ENCODE assay signal across 21 cellular contexts in genomic region chr11:91407842-91408241, GRCh38.
"Had no signal": no experiment of that assay in that cellular context is flagged by ENCODE, and none has a peak within 500 bp of the region (broad histone marks: within the 10 kb centered on the region; RNA-seq: fewer than 3 reads in every experiment).

No MANE protein-coding gene starts in this region.

- H3K36me3 ChIP-seq: esophagus muscularis mucosa, gastroesophageal sphincter, heart left ventricle, left lung, lower lobe of right lung had no signal

- H3K9me3 ChIP-seq: esophagus muscularis mucosa, gastroesophageal sphincter, heart left ventricle, left lung, lower lobe of right lung had no signal

- DNase-seq: dermis blood vessel endothelial cell; dorsolateral prefrontal cortex; effector CD4-positive, alpha-beta T cell; effector memory CD4-positive, alpha-beta T cell; foreskin keratinocyte; heart left ventricle; hypothalamus; immature natural killer cell; left cardiac atrium; left lung; left ventricle myocardium superior; lower lobe of right lung; mesenchymal stem cell; mucosa of descending colon; naive B cell had no signal

- ATAC-seq: foreskin keratinocyte, gastroesophageal sphincter, heart left ventricle, left cardiac atrium, left lung, left ventricle myocardium superior, lower lobe of right lung, mucosa of descending colon had no signal

- H2AFZ ChIP-seq: hepatocyte had no signal

- H3K4me3 ChIP-seq: coronary artery, dorsolateral prefrontal cortex, esophagus muscularis mucosa, gastroesophageal sphincter, heart left ventricle, hepatocyte, left lung, lower lobe of right lung, mucosa of descending colon had no signal

- FAIRE-seq: endothelial cell of umbilical vein, keratinocyte had no signal

- H3K4me1 ChIP-seq: foreskin keratinocyte, heart left ventricle, left lung, lower lobe of right lung had no signal

- H3K4me2 ChIP-seq: hepatocyte had no signal

- H3K27me3 ChIP-seq: dorsolateral prefrontal cortex, esophagus muscularis mucosa, foreskin keratinocyte, gastroesophageal sphincter, heart left ventricle, hepatocyte, left lung had no signal

- H3K27ac ChIP-seq: coronary artery, dorsolateral prefrontal cortex, esophagus muscularis mucosa, foreskin keratinocyte, gastroesophageal sphincter, heart left ventricle, hepatocyte, left lung, lower lobe of right lung had no signal

- H3K79me2 ChIP-seq: hepatocyte had no signal
